Comparison of ENCODE assay signal across 1 cellular context in genomic region chr5:176597417-176598389, GRCh38.
TF ChIP-seq lines count a peak whose summit lies in the region.

No MANE protein-coding gene starts in this region.

TF ChIP-seq in liver, 16 proteins besides CTCF, POLR2A, EP300 and RAD21 (continued from another document):
- TF ChIP-seq FOXA1 (IDR thresholded peaks at IDR 0.05) (no peak), REST (IDR thresholded peaks at IDR 0.05) (no peak), GABPA (IDR thresholded peaks at IDR 0.05 in 1 of 2, conservative IDR thresholded peaks at IDR 0.05 in 1 of 2) (no peak), NR2F2 (IDR thresholded peaks at IDR 0.05) (no peak), EGR1 (IDR thresholded peaks at IDR 0.05; ENCODE audit: low read depth in 2 of 2) (no peak), YY1 (IDR thresholded peaks at IDR 0.05) (no peak), MAX (IDR thresholded peaks at IDR 0.05) (no peak)
- TF ChIP-seq, protein P1, sequence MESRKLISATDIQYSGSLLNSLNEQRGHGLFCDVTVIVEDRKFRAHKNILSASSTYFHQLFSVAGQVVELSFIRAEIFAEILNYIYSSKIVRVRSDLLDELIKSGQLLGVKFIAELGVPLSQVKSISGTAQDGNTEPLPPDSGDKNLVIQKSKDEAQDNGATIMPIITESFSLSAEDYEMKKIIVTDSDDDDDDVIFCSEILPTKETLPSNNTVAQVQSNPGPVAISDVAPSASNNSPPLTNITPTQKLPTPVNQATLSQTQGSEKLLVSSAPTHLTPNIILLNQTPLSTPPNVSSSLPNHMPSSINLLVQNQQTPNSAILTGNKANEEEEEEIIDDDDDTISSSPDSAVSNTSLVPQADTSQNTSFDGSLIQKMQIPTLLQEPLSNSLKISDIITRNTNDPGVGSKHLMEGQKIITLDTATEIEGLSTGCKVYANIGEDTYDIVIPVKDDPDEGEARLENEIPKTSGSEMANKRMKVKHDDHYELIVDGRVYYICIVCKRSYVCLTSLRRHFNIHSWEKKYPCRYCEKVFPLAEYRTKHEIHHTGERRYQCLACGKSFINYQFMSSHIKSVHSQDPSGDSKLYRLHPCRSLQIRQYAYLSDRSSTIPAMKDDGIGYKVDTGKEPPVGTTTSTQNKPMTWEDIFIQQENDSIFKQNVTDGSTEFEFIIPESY (IDR thresholded peaks at IDR 0.05) = no peak
TF ChIP-seq in liver: peak in this region for 0.
